Comparison of ENCODE assay signal across 8 cellular contexts in genomic region chr22:37633693-37634504, GRCh38. TPM values are rescaled to one million over a fixed set of nuclear protein-coding genes. Genes with fewer than 3 reads are reported as not detected.
DNase-seq lines count a peak whose midpoint lies in the region; ATAC-seq and TF ChIP-seq lines count a peak whose summit lies in the region.

No MANE protein-coding gene starts in this region.

- TF ChIP-seq CTCF in fibroblast of the aortic adventitia (IDR thresholded peaks at IDR 0.05; ENCODE audit: insufficient read depth, low read length) = peak; percentile 36
- peak in 1 of 2 experiments; percentile 12 for TF ChIP-seq CTCF in tibial artery (IDR thresholded peaks at IDR 0.05)

- H3K4me3 ChIP-seq in fibroblast of the aortic adventitia (ENCODE audit: low read depth, low read length) (peak overlapping the region; percentile 37), tibial artery (peak overlapping the region; percentile 27 to 34)

- H3K4me3 Mint-ChIP-seq in activated T-cell treated with anti-CD3 and anti-CD28 coated beads, Interleukin-2, amount 50 U/mL, for 24 hours = peak overlapping the region; percentile 63
- peak overlapping the region; percentile 85 for H3K4me3 Mint-ChIP-seq in natural killer cell treated with Interleukin-12 subunit alpha and Interleukin-12 subunit beta and Interleukin-15 and Interleukin-18, amount 100 ng/mL, for 72 hours

- H3K9me3 Mint-ChIP-seq in activated T-cell treated with anti-CD3 and anti-CD28 coated beads, Interleukin-2, amount 50 U/mL, for 24 hours = no peaks in the 10 kb centered on the region
- H3K9me3 Mint-ChIP-seq in natural killer cell treated with Interleukin-12 subunit alpha and Interleukin-12 subunit beta and Interleukin-15 and Interleukin-18, amount 100 ng/mL, for 72 hours = no peaks in the 10 kb centered on the region

- ATAC-seq in HG02642 (IDR thresholded peaks at IDR 0.05; ENCODE audit: poor library complexity, unreplicated experiment) = peak; percentile 58
- peak; percentile 76 to 82 for ATAC-seq in natural killer cell treated with Interleukin-12 subunit alpha and Interleukin-12 subunit beta and Interleukin-15 and Interleukin-18, amount 100 ng/mL, for 72 hours

- intact Hi-C loops in tibial artery (cut with DNase I; ENCODE audit: low total_unique reads) = no loop called here

- H3K27me3 ChIP-seq in tibial artery = peaks cover 0 to 4% of the 10 kb centered on the region in 2 donors

- H3K27me3 Mint-ChIP-seq in activated T-cell treated with anti-CD3 and anti-CD28 coated beads, Interleukin-2, amount 50 U/mL, for 24 hours = no peaks in the 10 kb centered on the region
- H3K27me3 Mint-ChIP-seq in natural killer cell treated with Interleukin-12 subunit alpha and Interleukin-12 subunit beta and Interleukin-15 and Interleukin-18, amount 100 ng/mL, for 72 hours = no peaks in the 10 kb centered on the region

- H3K4me1 Mint-ChIP-seq in activated T-cell treated with anti-CD3 and anti-CD28 coated beads, Interleukin-2, amount 50 U/mL, for 24 hours (ENCODE audit: low read depth) = peaks cover 74% of the 10 kb centered on the region
- H3K4me1 Mint-ChIP-seq in natural killer cell treated with Interleukin-12 subunit alpha and Interleukin-12 subunit beta and Interleukin-15 and Interleukin-18, amount 100 ng/mL, for 72 hours (ENCODE audit: low read depth in 2 of 2) = peaks cover 50 to 64% of the 10 kb centered on the region in 2 donors

- H3K27ac ChIP-seq in tibial artery = peak overlapping the region; percentile 35 to 73

- no peaks in the 10 kb centered on the region for H3K9me3 ChIP-seq in tibial artery

- peaks cover 2 to 43% (median 34%) of the 10 kb centered on the region in 3 donors for H3K36me3 ChIP-seq in tibial artery

- H3K4me1 ChIP-seq in tibial artery = peaks cover 3 to 28% (median 23%) of the 10 kb centered on the region in 4 donors

- peak; percentile 70 for DNase-seq in NCI-H82 (lab: John Stamatoyannopoulos, UW)
- no peak for DNase-seq in NCI-H82 treated with DMSO at 0.1 percent for 48 hours (lab: John Stamatoyannopoulos, UW; ENCODE audit: unreplicated experiment)
- DNase-seq in NCI-H1694 treated with DMSO at 0.1 percent for 48 hours (lab: John Stamatoyannopoulos, UW) = peak; percentile 50
- DNase-seq in activated T-cell treated with anti-CD3 and anti-CD28 coated beads, Interleukin-2, amount 50 U/mL, for 24 hours = peak; percentile 76
- peak; percentile 91 for DNase-seq in fibroblast of the aortic adventitia (ENCODE audit: low read depth)
- peak; percentile 91 for DNase-seq in natural killer cell treated with Interleukin-12 subunit alpha and Interleukin-12 subunit beta and Interleukin-15 and Interleukin-18, amount 100 ng/mL, for 72 hours (ENCODE audit: low spot score)
- DNase-seq in tibial artery = peak; percentile 84 to 93

- H3K36me3 Mint-ChIP-seq in activated T-cell treated with anti-CD3 and anti-CD28 coated beads, Interleukin-2, amount 50 U/mL, for 24 hours (ENCODE audit: low read depth) = peaks cover 38% of the 10 kb centered on the region
- H3K36me3 Mint-ChIP-seq in natural killer cell treated with Interleukin-12 subunit alpha and Interleukin-12 subunit beta and Interleukin-15 and Interleukin-18, amount 100 ng/mL, for 72 hours = no peaks in the 10 kb centered on the region

- H3K27ac Mint-ChIP-seq in activated T-cell treated with anti-CD3 and anti-CD28 coated beads, Interleukin-2, amount 50 U/mL, for 24 hours = peak overlapping the region; percentile 92
- peak overlapping the region; percentile 93 to 94 for H3K27ac Mint-ChIP-seq in natural killer cell treated with Interleukin-12 subunit alpha and Interleukin-12 subunit beta and Interleukin-15 and Interleukin-18, amount 100 ng/mL, for 72 hours

RNA-seq across cellular contexts. Expression of gene SH3BP1, which starts 5.6 kb away (rescaled TPM):
- 1.8 and 4.6 TPM in 2 replicates for total RNA-seq in fibroblast of the aortic adventitia (ENCODE audit: low replicate concordance)
- total RNA-seq in natural killer cell treated with Interleukin-12 subunit alpha and Interleukin-12 subunit beta and Interleukin-15 and Interleukin-18, amount 100 ng/mL, for 72 hours = 100 to 1,000 TPM; 160 to 229 TPM

RNA-seq across cellular contexts. Expression of gene PDXP, which starts 24.6 kb away (rescaled TPM):
- 3.4 and 7.4 TPM in 2 replicates for total RNA-seq in fibroblast of the aortic adventitia (ENCODE audit: low replicate concordance)
- 10 to 100 TPM; 43.9 to 58.4 TPM for total RNA-seq in natural killer cell treated with Interleukin-12 subunit alpha and Interleukin-12 subunit beta and Interleukin-15 and Interleukin-18, amount 100 ng/mL, for 72 hours

RNA-seq across cellular contexts. Expression of gene GGA1, which starts 25.3 kb away (rescaled TPM):
- total RNA-seq in fibroblast of the aortic adventitia (ENCODE audit: low replicate concordance) = 12.0 and 35.0 TPM in 2 replicates
- 100 to 1,000 TPM in 1 of 2 donors, 10 to 100 TPM in 1; 85.5 to 142 TPM for total RNA-seq in natural killer cell treated with Interleukin-12 subunit alpha and Interleukin-12 subunit beta and Interleukin-15 and Interleukin-18, amount 100 ng/mL, for 72 hours

RNA-seq across cellular contexts. Expression of gene LGALS1, which starts 41.5 kb away (rescaled TPM):
- 3,846 and 5,734 TPM in 2 replicates for total RNA-seq in fibroblast of the aortic adventitia (ENCODE audit: low replicate concordance)
- total RNA-seq in natural killer cell treated with Interleukin-12 subunit alpha and Interleukin-12 subunit beta and Interleukin-15 and Interleukin-18, amount 100 ng/mL, for 72 hours = 100 to 1,000 TPM; 290 to 675 TPM

RNA-seq across cellular contexts. Expression of gene NOL12, which starts 52.2 kb away (rescaled TPM):
- 12.7 and 14.0 TPM in 2 replicates for total RNA-seq in fibroblast of the aortic adventitia (ENCODE audit: low replicate concordance)
- total RNA-seq in natural killer cell treated with Interleukin-12 subunit alpha and Interleukin-12 subunit beta and Interleukin-15 and Interleukin-18, amount 100 ng/mL, for 72 hours = 10 to 100 TPM; 37.4 to 48.3 TPM

Comparison
In these comparisons a context has a peak if more than half of its experiments do, and no peak if none do; other contexts are left out.
1. RNA of gene SH3BP1, which starts 5.6 kb away (total RNA-seq): 160 to 229 TPM in natural killer cell treated with Interleukin-12 subunit alpha and Interleukin-12 subunit beta and Interleukin-15 and Interleukin-18, amount 100 ng/mL, for 72 hours; 1.8 to 4.6 TPM in fibroblast of the aortic adventitia; every median in the first group is over 10 times any median in the second.